1 cellular context compared by ENCODE assay signal in the genomic region with DNA sequence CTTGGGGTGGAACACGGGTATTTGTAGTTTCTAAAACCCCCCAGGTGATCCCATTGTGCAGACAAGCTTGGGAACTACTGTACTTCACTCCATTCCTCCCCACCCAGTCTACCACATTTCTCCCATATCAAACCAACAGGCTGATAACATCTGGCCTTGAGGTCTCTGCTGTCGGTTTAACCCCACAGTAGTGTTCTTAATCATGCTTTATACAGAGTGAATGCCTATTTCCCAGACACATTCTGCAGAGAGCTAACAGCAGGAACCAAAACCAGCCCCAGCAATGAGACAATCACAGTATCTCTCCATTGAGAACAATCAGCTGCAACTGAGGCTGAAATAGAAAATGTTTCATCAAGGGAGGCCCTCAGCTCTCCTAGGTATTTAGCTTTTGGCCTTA.
TF ChIP-seq lines count a peak whose summit lies in the region.

No MANE protein-coding gene starts in this region.

TF ChIP-seq in IMR-90, 13 proteins besides CTCF, POLR2A, EP300 and RAD21 (continued from another document):
- TF ChIP-seq, protein P1, sequence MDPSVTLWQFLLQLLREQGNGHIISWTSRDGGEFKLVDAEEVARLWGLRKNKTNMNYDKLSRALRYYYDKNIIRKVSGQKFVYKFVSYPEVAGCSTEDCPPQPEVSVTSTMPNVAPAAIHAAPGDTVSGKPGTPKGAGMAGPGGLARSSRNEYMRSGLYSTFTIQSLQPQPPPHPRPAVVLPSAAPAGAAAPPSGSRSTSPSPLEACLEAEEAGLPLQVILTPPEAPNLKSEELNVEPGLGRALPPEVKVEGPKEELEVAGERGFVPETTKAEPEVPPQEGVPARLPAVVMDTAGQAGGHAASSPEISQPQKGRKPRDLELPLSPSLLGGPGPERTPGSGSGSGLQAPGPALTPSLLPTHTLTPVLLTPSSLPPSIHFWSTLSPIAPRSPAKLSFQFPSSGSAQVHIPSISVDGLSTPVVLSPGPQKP (IDR thresholded peaks at IDR 0.05; ENCODE audit: borderline replicate concordance, low read depth, low read length), result no peak
- no peak for TF ChIP-seq BHLHE40 (IDR thresholded peaks at IDR 0.05; ENCODE audit: low read depth, low read length)
- TF ChIP-seq, protein P2, sequence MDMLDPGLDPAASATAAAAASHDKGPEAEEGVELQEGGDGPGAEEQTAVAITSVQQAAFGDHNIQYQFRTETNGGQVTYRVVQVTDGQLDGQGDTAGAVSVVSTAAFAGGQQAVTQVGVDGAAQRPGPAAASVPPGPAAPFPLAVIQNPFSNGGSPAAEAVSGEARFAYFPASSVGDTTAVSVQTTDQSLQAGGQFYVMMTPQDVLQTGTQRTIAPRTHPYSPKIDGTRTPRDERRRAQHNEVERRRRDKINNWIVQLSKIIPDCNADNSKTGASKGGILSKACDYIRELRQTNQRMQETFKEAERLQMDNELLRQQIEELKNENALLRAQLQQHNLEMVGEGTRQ (IDR thresholded peaks at IDR 0.05; ENCODE audit: low read depth, low read length), result no peak
- TF ChIP-seq RCOR1 (IDR thresholded peaks at IDR 0.05; ENCODE audit: insufficient replicate concordance, low read length), result no peak
